Comparison of ENCODE assay signal across 13 cellular contexts in the genomic region with DNA sequence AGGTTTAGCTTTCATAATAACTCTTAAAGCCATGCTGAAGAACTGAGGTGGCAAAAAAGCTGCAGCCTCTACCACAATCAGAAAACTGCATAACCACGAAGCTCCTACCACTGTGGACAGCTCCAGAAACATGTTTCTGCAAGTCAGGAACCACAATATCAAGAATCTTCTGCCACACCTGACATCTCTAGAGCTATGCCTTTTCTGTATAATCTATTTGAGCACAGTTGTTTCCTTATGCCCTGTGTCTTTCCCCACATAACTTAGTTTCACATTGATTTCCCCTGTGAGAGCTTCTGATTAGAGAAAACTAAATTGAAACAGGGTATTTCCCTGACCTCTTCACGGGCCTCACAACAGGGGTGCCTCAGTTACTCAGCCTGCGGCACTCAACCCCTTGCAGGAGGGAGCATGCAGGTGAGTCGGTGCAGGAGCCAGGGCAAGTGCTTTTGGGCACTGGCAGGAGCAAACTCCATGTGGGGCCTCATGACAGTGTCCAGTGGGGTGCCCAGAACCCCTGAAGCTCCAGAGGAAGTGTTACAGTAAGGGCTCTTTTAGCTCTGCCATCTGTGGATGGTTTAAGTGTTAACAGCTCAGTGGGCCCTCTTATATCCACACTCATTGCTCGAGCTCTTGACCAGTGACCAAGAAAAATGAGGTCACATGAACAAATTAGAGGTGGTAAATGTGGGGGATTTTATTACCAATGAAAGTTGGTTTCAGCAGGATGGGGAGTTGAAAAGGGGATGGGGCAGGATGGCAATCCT.
DNase-seq lines count a peak whose midpoint lies in the region; ATAC-seq lines count a peak whose summit lies in the region.
"Had no signal": no experiment of that assay in that cellular context is flagged by ENCODE, and none has a peak within 500 bp of the region (broad histone marks: within the 10 kb centered on the region; RNA-seq: fewer than 3 reads in every experiment).

No MANE protein-coding gene starts in this region.

- DNase-seq in NCI-H146 treated with DMSO at 0.1 percent for 48 hours (lab: John Stamatoyannopoulos, UW; ENCODE audit: unreplicated experiment) (no peak), GM03348 (ENCODE audit: low spot score) (no peak), DMS114 treated with DMSO at 0.1 percent for 48 hours (lab: John Stamatoyannopoulos, UW; ENCODE audit: unreplicated experiment) (no peak)
- no peak for DNase-seq in central memory CD4-positive, alpha-beta T cell
- DNase-seq: activated T-cell treated with anti-CD3 and anti-CD28 coated beads, Interleukin-2, amount 50 U/mL, for 1 hour; caudate nucleus; GOT3; naive thymus-derived CD4-positive, alpha-beta T cell; NCI-H2081 treated with DMSO at 0.1 percent for 48 hours had no signal

- ATAC-seq in GM18498 (IDR thresholded peaks at IDR 0.05; ENCODE audit: unreplicated experiment) (peak; percentile 87), GM19395 (IDR thresholded peaks at IDR 0.05; ENCODE audit: unreplicated experiment) (peak; percentile 84), HG02798 (IDR thresholded peaks at IDR 0.05; ENCODE audit: poor library complexity, unreplicated experiment) (peak; percentile 84), HG03558 (IDR thresholded peaks at IDR 0.05; ENCODE audit: extremely low read depth, unreplicated experiment) (peak; percentile 68)
- ATAC-seq: naive thymus-derived CD4-positive, alpha-beta T cell had no signal
